17 cellular contexts compared by ENCODE assay signal in the genomic region with DNA sequence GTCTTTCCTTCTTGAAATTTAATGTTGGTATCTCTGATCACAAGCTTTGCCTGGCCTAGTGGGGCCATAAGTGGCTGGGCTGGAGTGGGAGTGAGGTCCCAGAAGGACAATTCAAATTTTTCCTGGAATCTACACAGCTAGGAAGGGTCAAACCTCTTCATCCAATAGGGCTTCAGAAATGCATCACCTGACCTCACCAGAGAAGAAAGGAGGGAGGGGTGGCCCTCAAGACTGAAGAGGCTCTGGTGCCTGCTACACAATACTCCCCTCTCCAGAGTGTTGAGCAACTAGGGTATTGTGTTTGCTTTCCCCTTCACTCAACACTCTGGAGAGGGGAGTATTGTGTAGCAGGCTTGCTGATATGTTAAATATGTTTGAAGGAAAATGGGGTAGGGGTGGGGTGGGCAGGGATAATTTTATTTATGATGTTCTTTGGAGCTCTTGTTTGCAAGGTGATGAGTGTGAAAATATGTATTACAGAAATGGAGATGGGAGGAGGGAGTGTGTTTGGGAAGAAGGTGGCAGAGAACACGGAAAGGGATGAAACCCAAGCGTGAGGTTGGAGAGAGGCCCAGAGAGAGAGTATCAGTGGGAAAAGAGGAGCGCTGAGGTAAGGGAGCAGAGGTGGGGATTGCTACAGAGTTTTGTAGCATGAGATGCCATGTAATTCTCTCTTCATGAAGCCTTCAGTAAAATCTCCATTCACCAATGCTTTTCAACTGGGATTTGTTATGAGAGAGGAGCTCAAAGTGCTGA. TPM values are rescaled to one million over a fixed set of nuclear protein-coding genes. Genes with fewer than 3 reads are reported as not detected.
DNase-seq lines count a peak whose midpoint lies in the region; ATAC-seq, FAIRE-seq and TF ChIP-seq lines count a peak whose summit lies in the region.
"Had no signal": no experiment of that assay in that cellular context is flagged by ENCODE, and none has a peak within 500 bp of the region (broad histone marks: within the 10 kb centered on the region; RNA-seq: fewer than 3 reads in every experiment).

No MANE protein-coding gene starts in this region.

- TF ChIP-seq CTCF in GM23338 (conservative IDR thresholded peaks at IDR 0.05; ENCODE audit: low read depth in 2 of 2) (no peak), NB4 (IDR thresholded peaks at IDR 0.05; ENCODE audit: low read depth, low read length) (no peak), lung (IDR thresholded peaks at IDR 0.05; ENCODE audit: control extremely low read depth, extremely low read depth) (no peak), D721Med (IDR thresholded peaks at IDR 0.05; ENCODE audit: insufficient read depth, missing control alignments) (no peak)

- no peaks in the 10 kb centered on the region for H3K27me3 ChIP-seq in GM23338 (ENCODE audit: insufficient read depth)
- H3K27me3 ChIP-seq in lung (ENCODE audit: control insufficient read depth, insufficient read depth), result no peaks in the 10 kb centered on the region

- no peak overlapping the region for H3K27ac Mint-ChIP-seq in GM23338
- H3K27ac Mint-ChIP-seq: activated CD4-positive, alpha-beta T cell treated with anti-CD3 and anti-CD28 coated beads, Interleukin-2, amount 10 ng/mL, durations not matched to agents 7 days and 5 days; activated naive CD8-positive, alpha-beta T cell treated with anti-CD3 and anti-CD28 coated beads for 36 hours; H9; mesothelial cell of epicardium had no signal

- no peak overlapping the region for H3K4me3 ChIP-seq in GM23338
- H3K4me3 ChIP-seq in NB4 (ENCODE audit: low read depth, low read length), result no peak overlapping the region
- H3K4me3 ChIP-seq in lung, result no peak overlapping the region

- peak; percentile 21 for DNase-seq in GM23338 (ENCODE audit: low spot score)
- DNase-seq in NB4 (ENCODE audit: low read depth), result peak; percentile 45
- peak; percentile 30 for DNase-seq in SK-N-DZ (ENCODE audit: low spot score)
- DNase-seq in lung (ENCODE audit: low spot score), result peak; percentile 83
- DNase-seq in stimulated activated naive CD4-positive, alpha-beta T cell (lab: John Stamatoyannopoulos, UW), result no peak
- DNase-seq in HPDE6-E6E7 (ENCODE audit: extremely low spot score), result no peak
- no peak for DNase-seq in D721Med (ENCODE audit: insufficient read length, low spot score)
- DNase-seq: activated CD4-positive, alpha-beta T cell treated with anti-CD3 and anti-CD28 coated beads, Interleukin-2, amount 10 ng/mL, durations not matched to agents 7 days and 5 days; activated naive CD8-positive, alpha-beta T cell treated with anti-CD3 and anti-CD28 coated beads for 36 hours; AML-193; Caco-2; caudate nucleus; effector CD8-positive, alpha-beta T cell; H9; stimulated activated CD4-positive, alpha-beta T cell treated with anti-CD3 and anti-CD28 coated beads, Interleukin-4, amount 100 ng/mL, for 1 hour had no signal

- H3K4me2 ChIP-seq in GM23338, result no peak overlapping the region

- ATAC-seq in GM23338 (peak; percentile 44), lung (ENCODE audit: insufficient read depth, low FRiP score) (peak; percentile 77)

- TF ChIP-seq POLR2A in NB4 (IDR thresholded peaks at IDR 0.05; ENCODE audit: extremely low read depth, insufficient read length), result no peak

- H4K20me1 ChIP-seq in GM23338 (replicated peaks; ENCODE audit: insufficient read depth), result no peaks in the 10 kb centered on the region

- no peaks in the 10 kb centered on the region; the same call in 2 of the 3 replicates for H3K4me1 Mint-ChIP-seq in GM23338

- H3K27ac ChIP-seq in GM23338 (ENCODE audit: low read depth) (no peak overlapping the region), lung (ENCODE audit: low read depth in 1 of 2, low read length in 1 of 2) (peak overlapping the region; percentile 4 to 74)

- H3K9me3 Mint-ChIP-seq in GM23338, result no peaks in the 10 kb centered on the region
- H3K9me3 Mint-ChIP-seq: activated CD4-positive, alpha-beta T cell treated with anti-CD3 and anti-CD28 coated beads, Interleukin-2, amount 10 ng/mL, durations not matched to agents 7 days and 5 days; activated naive CD8-positive, alpha-beta T cell treated with anti-CD3 and anti-CD28 coated beads for 36 hours; H9; mesothelial cell of epicardium had no signal

- H2AFZ ChIP-seq in GM23338, result peak overlapping the region; percentile 43; the same call in 1 of the 2 replicates

- H3K36me3 ChIP-seq in GM23338 (ENCODE audit: insufficient read depth) (no peaks in the 10 kb centered on the region), lung (ENCODE audit: control insufficient read depth in 2 of 2, insufficient read depth in 2 of 2, low read length in 2 of 2) (no peaks in the 10 kb centered on the region)

- no peaks in the 10 kb centered on the region for H3K79me2 ChIP-seq in GM23338 (replicated peaks; ENCODE audit: insufficient read depth)

- H3F3A ChIP-seq in GM23338 (replicated peaks; ENCODE audit: low read depth), result no peaks in the 10 kb centered on the region

- no peaks in the 10 kb centered on the region for H3K4me1 ChIP-seq in GM23338 (ENCODE audit: insufficient read depth)
- peaks cover 0 to 3% of the 10 kb centered on the region in 2 donors for H3K4me1 ChIP-seq in lung (ENCODE audit: control insufficient read depth in 2 of 2, insufficient read depth in 2 of 2, low read length in 2 of 2)
- H3K4me1 ChIP-seq: Caco-2 had no signal

- WGBS in lung, 2 donors, result 74 to 89% methylated on average over 3 of the region's 3 CpGs

- H3K9me2 ChIP-seq in GM23338 (ENCODE audit: insufficient read depth), result no peaks in the 10 kb centered on the region

- no peaks in the 10 kb centered on the region for H3K36me3 Mint-ChIP-seq in GM23338 (ENCODE audit: low read depth)
- H3K36me3 Mint-ChIP-seq: activated naive CD8-positive, alpha-beta T cell treated with anti-CD3 and anti-CD28 coated beads for 36 hours; mesothelial cell of epicardium had no signal

- H3K9me3 ChIP-seq in lung (ENCODE audit: control insufficient read depth in 2 of 2, insufficient read depth in 1 of 2, low read length in 1 of 2), result no peaks in the 10 kb centered on the region
- H3K9me3 ChIP-seq: Caco-2 had no signal

- no peak for FAIRE-seq in D721Med (lab: Jason Lieb, UNC)
- FAIRE-seq: keratinocyte had no signal

- H3K27me3 Mint-ChIP-seq in GM23338 (ENCODE audit: insufficient read depth, low read depth, poor library complexity), result peaks cover 4% of the 10 kb centered on the region
- H3K27me3 Mint-ChIP-seq: activated naive CD8-positive, alpha-beta T cell treated with anti-CD3 and anti-CD28 coated beads for 36 hours had no signal

- no peak overlapping the region for H3K4me3 Mint-ChIP-seq in GM23338
- H3K4me3 Mint-ChIP-seq: activated CD4-positive, alpha-beta T cell treated with anti-CD3 and anti-CD28 coated beads, Interleukin-2, amount 10 ng/mL, durations not matched to agents 7 days and 5 days; activated naive CD8-positive, alpha-beta T cell treated with anti-CD3 and anti-CD28 coated beads for 36 hours; H9; mesothelial cell of epicardium had no signal

TF ChIP-seq in GM23338, 12 proteins besides CTCF, POLR2A, EP300 and RAD21 (continues in another document):
- TF ChIP-seq, protein P1, sequence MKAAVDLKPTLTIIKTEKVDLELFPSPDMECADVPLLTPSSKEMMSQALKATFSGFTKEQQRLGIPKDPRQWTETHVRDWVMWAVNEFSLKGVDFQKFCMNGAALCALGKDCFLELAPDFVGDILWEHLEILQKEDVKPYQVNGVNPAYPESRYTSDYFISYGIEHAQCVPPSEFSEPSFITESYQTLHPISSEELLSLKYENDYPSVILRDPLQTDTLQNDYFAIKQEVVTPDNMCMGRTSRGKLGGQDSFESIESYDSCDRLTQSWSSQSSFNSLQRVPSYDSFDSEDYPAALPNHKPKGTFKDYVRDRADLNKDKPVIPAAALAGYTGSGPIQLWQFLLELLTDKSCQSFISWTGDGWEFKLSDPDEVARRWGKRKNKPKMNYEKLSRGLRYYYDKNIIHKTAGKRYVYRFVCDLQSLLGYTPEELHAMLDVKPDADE (IDR thresholded peaks at IDR 0.05), result no peak
- TF ChIP-seq POLR2AphosphoS5 (IDR thresholded peaks at IDR 0.05; ENCODE audit: low read depth) (no peak), ZNF114 (CRISPR knock-in tag; IDR thresholded peaks at IDR 0.05) (no peak), NANOG (IDR thresholded peaks at IDR 0.05; ENCODE audit: borderline replicate concordance) (no peak), CREB1 (CRISPR knock-in tag; IDR thresholded peaks at IDR 0.05; ENCODE audit: low read depth) (no peak), JUNB (IDR thresholded peaks at IDR 0.05; ENCODE audit: unreplicated experiment) (no peak), EZH2phosphoT487 (IDR thresholded peaks at IDR 0.05; ENCODE audit: unreplicated experiment) (no peak)

RNA-seq across cellular contexts. Expression of a gene that starts 5.7 kb away (rescaled TPM):
- 31.8 and 51.0 TPM in 2 replicates for total RNA-seq in GM23338 (2014; rRNA removed; shearing (Covaris generic))
- polyA plus RNA-seq in GM23338 (2016; fragmentation: Nextera tagmentation; extraction: Ambion mirVana), result 5.9 and 8.2 TPM in 2 replicates
- polyA plus RNA-seq in SK-N-DZ (2014; cell fraction: cytosol; rRNA removed), result 62.7 and 96.6 TPM in 2 replicates
- 33.1 and 48.8 TPM in 2 replicates for polyA plus RNA-seq in SK-N-DZ (2014; cell fraction: nucleus; rRNA removed)
- total RNA-seq in lung, result 100 to 1,000 TPM in 1 of 2 donors, 10 to 100 TPM in 1; 58.1 to 352 TPM
- polyA plus RNA-seq in lung, result 10 to 100 TPM; 14.3 to 17.6 TPM

Comparison
In these comparisons a context has a peak if more than half of its experiments do, and no peak if none do; other contexts are left out.
1. DNase-seq: peak in GM23338 (single experiment), NB4 (single experiment), SK-N-DZ (single experiment) and lung (single experiment); none in stimulated activated naive CD4-positive, alpha-beta T cell (0 of 6), HPDE6-E6E7 (single experiment) and D721Med (single experiment).